Comparison of ENCODE assay signal across 1 cellular context in the genomic region with DNA sequence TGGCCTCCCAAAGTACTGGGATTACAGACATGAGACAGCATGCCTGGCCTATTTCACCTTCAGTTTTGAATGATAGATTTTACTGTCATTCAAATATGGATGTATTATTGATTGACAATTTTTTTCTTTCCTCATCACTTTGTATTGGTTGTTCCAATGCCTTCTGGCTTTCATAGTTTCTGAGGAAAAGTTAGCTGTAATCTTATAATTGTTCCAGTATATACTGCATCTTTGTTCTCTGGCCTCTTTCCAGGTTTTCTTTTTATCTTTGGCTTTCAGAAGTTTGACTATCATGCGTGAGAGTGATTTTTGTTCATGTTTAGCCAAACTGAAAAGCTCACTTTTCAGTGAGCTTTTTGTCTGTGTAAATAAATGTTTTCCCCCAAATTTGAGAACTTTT.
TF ChIP-seq lines count a peak whose summit lies in the region.

No MANE protein-coding gene starts in this region.

TF ChIP-seq in GM12878, 131 proteins besides CTCF, POLR2A, EP300 and RAD21:
- TF ChIP-seq, protein P1, sequence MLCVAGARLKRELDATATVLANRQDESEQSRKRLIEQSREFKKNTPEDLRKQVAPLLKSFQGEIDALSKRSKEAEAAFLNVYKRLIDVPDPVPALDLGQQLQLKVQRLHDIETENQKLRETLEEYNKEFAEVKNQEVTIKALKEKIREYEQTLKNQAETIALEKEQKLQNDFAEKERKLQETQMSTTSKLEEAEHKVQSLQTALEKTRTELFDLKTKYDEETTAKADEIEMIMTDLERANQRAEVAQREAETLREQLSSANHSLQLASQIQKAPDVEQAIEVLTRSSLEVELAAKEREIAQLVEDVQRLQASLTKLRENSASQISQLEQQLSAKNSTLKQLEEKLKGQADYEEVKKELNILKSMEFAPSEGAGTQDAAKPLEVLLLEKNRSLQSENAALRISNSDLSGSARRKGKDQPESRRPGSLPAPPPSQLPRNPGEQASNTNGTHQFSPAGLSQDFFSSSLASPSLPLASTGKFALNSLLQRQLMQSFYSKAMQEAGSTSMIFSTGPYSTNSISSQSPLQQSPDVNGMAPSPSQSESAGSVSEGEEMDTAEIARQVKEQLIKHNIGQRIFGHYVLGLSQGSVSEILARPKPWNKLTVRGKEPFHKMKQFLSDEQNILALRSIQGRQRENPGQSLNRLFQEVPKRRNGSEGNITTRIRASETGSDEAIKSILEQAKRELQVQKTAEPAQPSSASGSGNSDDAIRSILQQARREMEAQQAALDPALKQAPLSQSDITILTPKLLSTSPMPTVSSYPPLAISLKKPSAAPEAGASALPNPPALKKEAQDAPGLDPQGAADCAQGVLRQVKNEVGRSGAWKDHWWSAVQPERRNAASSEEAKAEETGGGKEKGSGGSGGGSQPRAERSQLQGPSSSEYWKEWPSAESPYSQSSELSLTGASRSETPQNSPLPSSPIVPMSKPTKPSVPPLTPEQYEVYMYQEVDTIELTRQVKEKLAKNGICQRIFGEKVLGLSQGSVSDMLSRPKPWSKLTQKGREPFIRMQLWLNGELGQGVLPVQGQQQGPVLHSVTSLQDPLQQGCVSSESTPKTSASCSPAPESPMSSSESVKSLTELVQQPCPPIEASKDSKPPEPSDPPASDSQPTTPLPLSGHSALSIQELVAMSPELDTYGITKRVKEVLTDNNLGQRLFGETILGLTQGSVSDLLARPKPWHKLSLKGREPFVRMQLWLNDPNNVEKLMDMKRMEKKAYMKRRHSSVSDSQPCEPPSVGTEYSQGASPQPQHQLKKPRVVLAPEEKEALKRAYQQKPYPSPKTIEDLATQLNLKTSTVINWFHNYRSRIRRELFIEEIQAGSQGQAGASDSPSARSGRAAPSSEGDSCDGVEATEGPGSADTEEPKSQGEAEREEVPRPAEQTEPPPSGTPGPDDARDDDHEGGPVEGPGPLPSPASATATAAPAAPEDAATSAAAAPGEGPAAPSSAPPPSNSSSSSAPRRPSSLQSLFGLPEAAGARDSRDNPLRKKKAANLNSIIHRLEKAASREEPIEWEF (IDR thresholded peaks at IDR 0.05; ENCODE audit: insufficient replicate concordance, low read depth, low read length): no peak
- TF ChIP-seq ZNF622 (IDR thresholded peaks at IDR 0.05) (no peak), CBX3 (IDR thresholded peaks at IDR 0.05; ENCODE audit: borderline replicate concordance, low read depth) (0 out of 2 replicates have a peak, but pooled peaks have one; percentile 53), IKZF2 (IDR thresholded peaks at IDR 0.05) (no peak), SREBF1 (IDR thresholded peaks at IDR 0.05; ENCODE audit: low read length) (no peak), CBX5 (IDR thresholded peaks at IDR 0.05; ENCODE audit: low read depth) (peak; percentile 99)
- TF ChIP-seq, protein P2, sequence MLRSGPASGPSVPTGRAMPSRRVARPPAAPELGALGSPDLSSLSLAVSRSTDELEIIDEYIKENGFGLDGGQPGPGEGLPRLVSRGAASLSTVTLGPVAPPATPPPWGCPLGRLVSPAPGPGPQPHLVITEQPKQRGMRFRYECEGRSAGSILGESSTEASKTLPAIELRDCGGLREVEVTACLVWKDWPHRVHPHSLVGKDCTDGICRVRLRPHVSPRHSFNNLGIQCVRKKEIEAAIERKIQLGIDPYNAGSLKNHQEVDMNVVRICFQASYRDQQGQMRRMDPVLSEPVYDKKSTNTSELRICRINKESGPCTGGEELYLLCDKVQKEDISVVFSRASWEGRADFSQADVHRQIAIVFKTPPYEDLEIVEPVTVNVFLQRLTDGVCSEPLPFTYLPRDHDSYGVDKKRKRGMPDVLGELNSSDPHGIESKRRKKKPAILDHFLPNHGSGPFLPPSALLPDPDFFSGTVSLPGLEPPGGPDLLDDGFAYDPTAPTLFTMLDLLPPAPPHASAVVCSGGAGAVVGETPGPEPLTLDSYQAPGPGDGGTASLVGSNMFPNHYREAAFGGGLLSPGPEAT (IDR thresholded peaks at IDR 0.05; ENCODE audit: low read depth): 0 out of 2 replicates have a peak, but pooled peaks have one; percentile 28
TF ChIP-seq in GM12878: peak in this region for 3.
